In the genomic region with DNA sequence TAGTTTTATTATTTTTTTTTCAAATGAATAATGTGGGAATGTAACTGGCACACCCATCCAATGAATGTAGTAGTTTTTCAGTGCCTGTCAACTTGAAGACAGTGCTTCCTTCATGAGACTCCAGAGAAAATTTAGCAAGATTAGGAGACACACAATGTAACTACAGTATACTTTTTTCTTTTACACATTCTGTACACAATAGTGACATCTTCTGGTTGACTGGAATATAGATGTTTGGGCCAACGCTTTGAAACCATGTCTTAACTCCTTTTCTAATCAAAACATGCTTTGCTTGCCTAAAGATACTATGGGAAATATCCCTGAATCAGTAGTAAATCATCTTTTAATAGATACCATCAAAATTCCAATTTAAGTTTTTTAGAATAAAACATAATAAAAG, we compare ENCODE assay signal across 8 cellular contexts.
A peak's percentile ranks its signal among the peaks of the same experiment; 100 is the strongest.
DNase-seq lines count a peak whose midpoint lies in the region; ATAC-seq, FAIRE-seq and TF ChIP-seq lines count a peak whose summit lies in the region.

No MANE protein-coding gene starts in this region.

- TF ChIP-seq POLR2A in GM12891 (IDR thresholded peaks at IDR 0.05; ENCODE audit: low read depth, low read length): no peak

- H3K36me3 Mint-ChIP-seq in effector memory CD8-positive, alpha-beta T cell (ENCODE audit: insufficient read depth): no peaks in the 10 kb centered on the region

- ATAC-seq in HG03066 (IDR thresholded peaks at IDR 0.05; ENCODE audit: low read depth, unreplicated experiment): peak; percentile 54
- no peak for ATAC-seq in effector memory CD8-positive, alpha-beta T cell (replicated peaks)

- no peak overlapping the region for H3K4me3 Mint-ChIP-seq in effector memory CD8-positive, alpha-beta T cell

- peak; percentile 72 for FAIRE-seq in GM12891 (lab: Jason Lieb, UNC)

- H3K9me3 Mint-ChIP-seq in effector memory CD8-positive, alpha-beta T cell: peaks cover 0 to 2% of the 10 kb centered on the region in 2 donors

- no peak for DNase-seq in GM12891 (ENCODE audit: insufficient read length, low spot score)
- DNase-seq in NCI-H446 (lab: John Stamatoyannopoulos, UW): peak; percentile 34 to 68
- DNase-seq in cerebellum (ENCODE audit: low spot score): peak; percentile 42
- DNase-seq in midbrain (lab: John Stamatoyannopoulos, UW): peak; percentile 24
- no peak for DNase-seq in stimulated activated CD4-positive, alpha-beta T cell treated with anti-CD3 and anti-CD28 coated beads, Interleukin-4, amount 100 ng/mL, for 1 hour
- DNase-seq in effector memory CD8-positive, alpha-beta T cell: no peak
- DNase-seq in stimulated activated CD4-positive, alpha-beta T cell treated with anti-CD3 and anti-CD28 coated beads, Interleukin-2, amount 100 ng/mL, for 24 hours: no peak

- H3K27me3 Mint-ChIP-seq in effector memory CD8-positive, alpha-beta T cell: no peaks in the 10 kb centered on the region

- H3K4me1 Mint-ChIP-seq in effector memory CD8-positive, alpha-beta T cell (ENCODE audit: low read depth in 2 of 2): no peaks in the 10 kb centered on the region

- H3K27ac Mint-ChIP-seq in effector memory CD8-positive, alpha-beta T cell: no peak overlapping the region

TF ChIP-seq in GM12891, 5 proteins besides CTCF, POLR2A, EP300 and RAD21:
- no peak for TF ChIP-seq POU2F2 (IDR thresholded peaks at IDR 0.05; ENCODE audit: low read depth, low read length)
- TF ChIP-seq PAX5 (IDR thresholded peaks at IDR 0.05; ENCODE audit: insufficient read depth, low read length, severe bottlenecking): no peak
- no peak for TF ChIP-seq TAF1 (IDR thresholded peaks at IDR 0.05; ENCODE audit: low read depth, low read length)
- no peak for TF ChIP-seq SPI1 (IDR thresholded peaks at IDR 0.05; ENCODE audit: low read depth, low read length)
- TF ChIP-seq POLR2AphosphoS5 (IDR thresholded peaks at IDR 0.05; ENCODE audit: low read depth, low read length): no peak

Comparison
In these comparisons a context has a peak if more than half of its experiments do, and no peak if none do; other contexts are left out.
1. DNase-seq: peak in NCI-H446 (2 of 2), cerebellum (single experiment) and midbrain (single experiment); none in GM12891 (single experiment), stimulated activated CD4-positive, alpha-beta T cell treated with anti-CD3 and anti-CD28 coated beads, Interleukin-4, amount 100 ng/mL, for 1 hour (single experiment), effector memory CD8-positive, alpha-beta T cell (0 of 3) and stimulated activated CD4-positive, alpha-beta T cell treated with anti-CD3 and anti-CD28 coated beads, Interleukin-2, amount 100 ng/mL, for 24 hours (0 of 2).